ENCODE assay signal across 29 cellular contexts in genomic region chr12:5063149-5063548, GRCh38.
"Had no signal": no experiment of that assay in that cellular context is flagged by ENCODE, and none has a peak within 500 bp of the region (broad histone marks: within the 10 kb centered on the region; RNA-seq: fewer than 3 reads in every experiment).

No MANE protein-coding gene starts in this region.

- H3K27ac ChIP-seq: brain microvascular endothelial cell, cardiac muscle cell, SK-N-MC had no signal

- H3K4me3 ChIP-seq: cardiac muscle cell, SK-N-MC had no signal

- DNase-seq: activated CD4-positive, alpha-beta memory T cell treated with anti-CD3 and anti-CD28 coated beads for 36 hours; activated CD4-positive, alpha-beta T cell treated with anti-CD3 and anti-CD28 coated beads, Interleukin-2, amount 10 ng/mL, durations not matched to agents 7 days and 5 days; activated CD4-positive, CD25-positive, alpha-beta regulatory T cell; activated CD8-positive, alpha-beta memory T cell treated with anti-CD3 and anti-CD28 coated beads for 24 hours; activated effector memory CD4-positive, alpha-beta T cell treated with anti-CD3 and anti-CD28 coated beads, Interleukin-2, amount 50 U/mL, for 16 hours; activated naive CD4-positive, alpha-beta T cell treated with Interleukin-2 at 50 U/mL for 16 hours; activated T-cell treated with anti-CD3 and anti-CD28 coated beads, Interleukin-2, amount 50 U/mL, for 4 hours; amygdala; brain microvascular endothelial cell; Karpas-422; NCI-H1105 treated with DMSO at 0.1 percent for 48 hours; NCI-H1436 treated with DMSO at 0.1 percent for 48 hours; NCI-H187; NCI-H2081 treated with DMSO at 0.1 percent for 48 hours; NCI-H2171; NCI-H2227 treated with DMSO at 0.1 percent for 48 hours; NCI-H510A; NCI-H526 treated with DMSO at 0.1 percent for 48 hours; NK-92 treated with Interleukin-12 subunit alpha and Interleukin-12 subunit beta, amount 100 ng/mL, for 24 hours; OCI-M1; RPMI8226; T-cell; T-helper 2 cell; T1000 had no signal

- FAIRE-seq: astrocyte, colon, TTC549 had no signal
